Comparison of ENCODE assay signal across 26 cellular contexts in the genomic region with DNA sequence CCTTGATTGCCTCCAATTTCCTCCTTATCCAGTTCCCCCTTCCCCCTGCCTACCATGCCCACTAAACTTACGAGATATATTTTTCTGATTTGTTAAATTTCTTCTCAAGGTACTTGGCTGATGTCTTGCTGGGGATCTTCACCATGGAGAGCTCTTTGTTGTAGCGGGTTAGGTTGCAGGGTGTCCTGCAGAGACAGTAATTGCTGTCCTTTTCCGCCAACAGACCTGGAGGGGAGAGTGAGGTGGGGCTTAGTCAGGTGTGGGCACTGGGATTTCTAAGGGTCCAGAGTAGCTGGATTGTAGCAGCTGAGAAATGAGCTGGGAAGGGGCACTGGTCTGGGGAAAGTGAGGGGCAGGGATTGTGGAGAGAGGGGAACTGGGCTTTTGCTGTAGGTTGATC. TPM values are rescaled to one million over a fixed set of nuclear protein-coding genes. Genes with fewer than 3 reads are reported as not detected.
"Had no signal": no experiment of that assay in that cellular context is flagged by ENCODE, and none has a peak within 500 bp of the region (broad histone marks: within the 10 kb centered on the region; RNA-seq: fewer than 3 reads in every experiment).

No MANE protein-coding gene starts in this region.

- H3K4me1 ChIP-seq: heart right ventricle, sigmoid colon had no signal

- ATAC-seq: esophagus mucosa; heart right ventricle; mucosa of descending colon; naive thymus-derived CD8-positive, alpha-beta T cell; stimulated activated naive B cell treated with anti-CD40 and anti-IgM and Interleukin-4, amounts not matched to agents 10 μg/mL and 1 μg/mL and 100 μg/mL, for 72 hours; stimulated activated naive CD8-positive, alpha-beta T cell treated with anti-CD3 and anti-CD28 coated beads, Interleukin-15, amount 100 ng/mL, for 72 hours had no signal

- DNase-seq: cortex of kidney; dorsolateral prefrontal cortex; effector CD8-positive, alpha-beta T cell; heart right ventricle; hypothalamus; kidney glomerular epithelial cell; mammary epithelial cell; mucosa of descending colon; naive thymus-derived CD8-positive, alpha-beta T cell; posterior cingulate gyrus; sigmoid colon; stimulated activated CD4-positive, alpha-beta T cell treated with anti-CD3 and anti-CD28 coated beads, Interleukin-2, amount 100 ng/mL, for 24 hours; stimulated activated CD4-positive, alpha-beta T cell treated with anti-CD3 and anti-CD28 coated beads, Interleukin-4, amount 100 ng/mL, for 4 hours; stimulated activated naive B cell treated with anti-CD40 and anti-IgM and Interleukin-4, amounts not matched to agents 10 μg/mL and 1 μg/mL and 100 μg/mL, for 72 hours; stimulated activated naive CD8-positive, alpha-beta T cell treated with anti-CD3 and anti-CD28 coated beads, Interleukin-15, amount 100 ng/mL, for 72 hours; trophoblast cell had no signal

- H3K27me3 ChIP-seq: dorsolateral prefrontal cortex, sigmoid colon had no signal

- H3K27ac ChIP-seq: dorsolateral prefrontal cortex, heart right ventricle, sigmoid colon, skin epidermis, thoracic aorta had no signal

- H3K9me3 ChIP-seq: heart right ventricle, mucosa of descending colon, sigmoid colon, thoracic aorta had no signal

- H3K4me3 ChIP-seq: dorsolateral prefrontal cortex, heart right ventricle, mucosa of descending colon, sigmoid colon, skin epidermis, thoracic aorta had no signal

- H3K36me3 ChIP-seq: heart right ventricle, sigmoid colon, thoracic aorta had no signal

RNA-seq across cellular contexts. Expression of a gene that starts 32.1 kb away (rescaled TPM):
- total RNA-seq: dorsolateral prefrontal cortex; esophagus mucosa; fibroblast of lung; frontal cortex; heart right ventricle; lower leg skin; mammary epithelial cell; mucosa of descending colon; naive thymus-derived CD8-positive, alpha-beta T cell; osteocyte; pulmonary artery endothelial cell; sigmoid colon; subcutaneous adipose tissue; thoracic aorta; urinary bladder had no signal
